ENCODE assay signal across 1 cellular context in genomic region chr19:5228490-5228889, GRCh38.
TF ChIP-seq lines count a peak whose summit lies in the region.

No MANE protein-coding gene starts in this region.

TF ChIP-seq in GM23338, 12 proteins besides CTCF, POLR2A, EP300 and RAD21 (continued from another document):
- TF ChIP-seq EZH2phosphoT487 (IDR thresholded peaks at IDR 0.05; ENCODE audit: unreplicated experiment), result no peak
- TF ChIP-seq, protein P1, sequence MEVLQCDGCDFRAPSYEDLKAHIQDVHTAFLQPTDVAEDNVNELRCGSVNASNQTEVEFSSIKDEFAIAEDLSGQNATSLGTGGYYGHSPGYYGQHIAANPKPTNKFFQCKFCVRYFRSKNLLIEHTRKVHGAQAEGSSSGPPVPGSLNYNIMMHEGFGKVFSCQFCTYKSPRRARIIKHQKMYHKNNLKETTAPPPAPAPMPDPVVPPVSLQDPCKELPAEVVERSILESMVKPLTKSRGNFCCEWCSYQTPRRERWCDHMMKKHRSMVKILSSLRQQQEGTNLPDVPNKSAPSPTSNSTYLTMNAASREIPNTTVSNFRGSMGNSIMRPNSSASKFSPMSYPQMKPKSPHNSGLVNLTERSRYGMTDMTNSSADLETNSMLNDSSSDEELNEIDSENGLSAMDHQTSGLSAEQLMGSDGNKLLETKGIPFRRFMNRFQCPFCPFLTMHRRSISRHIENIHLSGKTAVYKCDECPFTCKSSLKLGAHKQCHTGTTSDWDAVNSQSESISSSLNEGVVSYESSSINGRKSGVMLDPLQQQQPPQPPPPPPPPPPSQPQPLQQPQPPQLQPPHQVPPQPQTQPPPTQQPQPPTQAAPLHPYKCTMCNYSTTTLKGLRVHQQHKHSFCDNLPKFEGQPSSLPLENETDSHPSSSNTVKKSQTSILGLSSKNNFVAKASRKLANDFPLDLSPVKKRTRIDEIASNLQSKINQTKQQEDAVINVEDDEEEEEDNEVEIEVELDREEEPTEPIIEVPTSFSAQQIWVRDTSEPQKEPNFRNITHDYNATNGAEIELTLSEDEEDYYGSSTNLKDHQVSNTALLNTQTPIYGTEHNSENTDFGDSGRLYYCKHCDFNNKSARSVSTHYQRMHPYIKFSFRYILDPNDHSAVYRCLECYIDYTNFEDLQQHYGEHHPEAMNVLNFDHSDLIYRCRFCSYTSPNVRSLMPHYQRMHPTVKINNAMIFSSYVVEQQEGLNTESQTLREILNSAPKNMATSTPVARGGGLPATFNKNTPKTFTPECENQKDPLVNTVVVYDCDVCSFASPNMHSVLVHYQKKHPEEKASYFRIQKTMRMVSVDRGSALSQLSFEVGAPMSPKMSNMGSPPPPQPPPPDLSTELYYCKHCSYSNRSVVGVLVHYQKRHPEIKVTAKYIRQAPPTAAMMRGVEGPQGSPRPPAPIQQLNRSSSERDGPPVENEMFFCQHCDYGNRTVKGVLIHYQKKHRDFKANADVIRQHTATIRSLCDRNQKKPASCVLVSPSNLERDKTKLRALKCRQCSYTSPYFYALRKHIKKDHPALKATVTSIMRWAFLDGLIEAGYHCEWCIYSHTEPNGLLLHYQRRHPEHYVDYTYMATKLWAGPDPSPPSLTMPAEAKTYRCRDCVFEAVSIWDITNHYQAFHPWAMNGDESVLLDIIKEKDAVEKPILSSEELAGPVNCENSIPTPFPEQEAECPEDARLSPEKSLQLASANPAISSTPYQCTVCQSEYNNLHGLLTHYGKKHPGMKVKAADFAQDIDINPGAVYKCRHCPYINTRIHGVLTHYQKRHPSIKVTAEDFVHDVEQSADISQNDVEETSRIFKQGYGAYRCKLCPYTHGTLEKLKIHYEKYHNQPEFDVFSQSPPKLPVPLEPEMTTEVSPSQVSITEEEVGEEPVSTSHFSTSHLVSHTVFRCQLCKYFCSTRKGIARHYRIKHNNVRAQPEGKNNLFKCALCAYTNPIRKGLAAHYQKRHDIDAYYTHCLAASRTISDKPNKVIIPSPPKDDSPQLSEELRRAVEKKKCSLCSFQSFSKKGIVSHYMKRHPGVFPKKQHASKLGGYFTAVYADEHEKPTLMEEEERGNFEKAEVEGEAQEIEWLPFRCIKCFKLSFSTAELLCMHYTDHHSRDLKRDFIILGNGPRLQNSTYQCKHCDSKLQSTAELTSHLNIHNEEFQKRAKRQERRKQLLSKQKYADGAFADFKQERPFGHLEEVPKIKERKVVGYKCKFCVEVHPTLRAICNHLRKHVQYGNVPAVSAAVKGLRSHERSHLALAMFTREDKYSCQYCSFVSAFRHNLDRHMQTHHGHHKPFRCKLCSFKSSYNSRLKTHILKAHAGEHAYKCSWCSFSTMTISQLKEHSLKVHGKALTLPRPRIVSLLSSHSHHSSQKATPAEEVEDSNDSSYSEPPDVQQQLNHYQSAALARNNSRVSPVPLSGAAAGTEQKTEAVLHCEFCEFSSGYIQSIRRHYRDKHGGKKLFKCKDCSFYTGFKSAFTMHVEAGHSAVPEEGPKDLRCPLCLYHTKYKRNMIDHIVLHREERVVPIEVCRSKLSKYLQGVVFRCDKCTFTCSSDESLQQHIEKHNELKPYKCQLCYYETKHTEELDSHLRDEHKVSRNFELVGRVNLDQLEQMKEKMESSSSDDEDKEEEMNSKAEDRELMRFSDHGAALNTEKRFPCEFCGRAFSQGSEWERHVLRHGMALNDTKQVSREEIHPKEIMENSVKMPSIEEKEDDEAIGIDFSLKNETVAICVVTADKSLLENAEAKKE (CRISPR knock-in tag; IDR thresholded peaks at IDR 0.05), result no peak
- TF ChIP-seq ZNF331 (CRISPR knock-in tag; IDR thresholded peaks at IDR 0.05; ENCODE audit: low read depth), result no peak
- no peak for TF ChIP-seq CREB1 (CRISPR knock-in tag; IDR thresholded peaks at IDR 0.05; ENCODE audit: low read depth)
- no peak for TF ChIP-seq ETS1 (IDR thresholded peaks at IDR 0.05)
- TF ChIP-seq STAT1 (IDR thresholded peaks at IDR 0.05; ENCODE audit: unreplicated experiment), result no peak
- TF ChIP-seq NANOG (IDR thresholded peaks at IDR 0.05; ENCODE audit: borderline replicate concordance), result no peak
- no peak for TF ChIP-seq JUNB (IDR thresholded peaks at IDR 0.05; ENCODE audit: unreplicated experiment)
- TF ChIP-seq REST (IDR thresholded peaks at IDR 0.05; ENCODE audit: unreplicated experiment), result no peak
TF ChIP-seq in GM23338: peak in this region for 0.
